ENCODE assay signal across 8 cellular contexts in the genomic region with DNA sequence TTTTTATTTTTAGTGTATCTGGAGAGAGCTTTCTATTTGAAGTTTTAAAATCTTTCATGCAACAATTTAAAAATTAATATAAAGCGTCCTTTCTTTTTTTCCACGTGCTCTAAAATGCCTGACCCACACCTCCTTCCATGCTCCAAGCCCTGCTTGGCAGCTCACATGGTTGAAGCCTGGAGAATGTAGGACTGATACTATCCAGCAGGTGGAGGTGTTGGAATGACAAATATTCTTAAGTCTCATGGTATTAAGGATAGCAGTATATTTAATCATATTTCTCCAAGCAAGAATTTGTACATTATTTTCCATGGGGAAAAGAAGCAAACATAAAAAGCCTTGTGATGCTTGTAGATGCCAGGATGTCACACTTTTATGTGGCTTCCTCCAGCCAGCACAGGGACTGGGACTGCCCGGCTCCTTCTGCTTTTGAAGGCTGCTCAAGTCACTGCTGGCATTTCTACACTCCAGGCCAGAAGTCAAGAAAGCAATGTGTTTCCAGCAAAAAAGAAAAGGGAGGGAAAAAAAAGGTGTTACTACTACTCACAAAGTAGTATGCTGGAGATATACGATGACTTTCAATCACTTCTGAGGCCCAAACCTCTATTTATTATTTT. TPM values are rescaled to one million over a fixed set of nuclear protein-coding genes. Genes with fewer than 3 reads are reported as not detected.
DNase-seq lines count a peak whose midpoint lies in the region; ATAC-seq and TF ChIP-seq lines count a peak whose summit lies in the region.

No MANE protein-coding gene starts in this region.

- WGBS in prostate gland: 66% methylated on average over 4 of the region's 4 CpGs

- no peak for TF ChIP-seq POLR2A in prostate gland (IDR thresholded peaks at IDR 0.05)

- no peaks in the 10 kb centered on the region for H3K9me3 ChIP-seq in prostate gland

- intact Hi-C loops in prostate gland (cut with DNase I): loop anchor here (5.0 kb wide), 1 partner anchor 222 kb away; no protein-coding TSS in a partner anchor

- no peak overlapping the region for H3K27ac ChIP-seq in prostate gland

- no peaks in the 10 kb centered on the region for H3K27me3 ChIP-seq in prostate gland (replicated peaks; ENCODE audit: insufficient read depth)

- no peak overlapping the region for H3K4me3 ChIP-seq in Jurkat, Clone E6-1 (ENCODE audit: low read length)
- no peak overlapping the region for H3K4me3 ChIP-seq in prostate gland

- no peaks in the 10 kb centered on the region for H3K4me1 ChIP-seq in prostate gland (replicated peaks)

- H3K36me3 ChIP-seq in prostate gland: no peaks in the 10 kb centered on the region

- TF ChIP-seq CTCF in prostate gland (IDR thresholded peaks at IDR 0.05): peak in 3 of 4 experiments; percentile 44 to 74 (median 64)

- DNase-seq in 8988T (peak; percentile 15), GM04504 (ENCODE audit: low read depth) (peak; percentile 42), foreskin melanocyte (peak; percentile 23), prostate gland (ENCODE audit: low spot score) (peak; percentile 51)
- DNase-seq in Jurkat, Clone E6-1 (ENCODE audit: low read depth, low spot score): peak; percentile 26

- ATAC-seq in SK-N-SH treated with all-trans-retinoic acid at 6 μM for 48 hours (peak; percentile 94), HG03139 (IDR thresholded peaks at IDR 0.05; ENCODE audit: unreplicated experiment) (no peak), GM18907 (IDR thresholded peaks at IDR 0.05; ENCODE audit: unreplicated experiment) (no peak)

TF ChIP-seq in SK-N-SH treated with all-trans-retinoic acid at 6 μM for 48 hours, 23 proteins besides CTCF, POLR2A, EP300 and RAD21:
- TF ChIP-seq ISL1 (CRISPR knock-in tag; IDR thresholded peaks at IDR 0.05) (no peak), CSDC2 (CRISPR knock-in tag; IDR thresholded peaks at IDR 0.05) (no peak), ARNTL (CRISPR knock-in tag; IDR thresholded peaks at IDR 0.05; ENCODE audit: borderline replicate concordance, low read depth) (no peak), TOX (CRISPR knock-in tag; IDR thresholded peaks at IDR 0.05; ENCODE audit: borderline replicate concordance) (no peak), ZNF565 (CRISPR knock-in tag; conservative IDR thresholded peaks at IDR 0.05; ENCODE audit: low read depth) (no peak), GLIS3 (CRISPR knock-in tag; IDR thresholded peaks at IDR 0.05) (no peak), RARB (CRISPR knock-in tag; IDR thresholded peaks at IDR 0.05) (no peak), BACH2 (CRISPR knock-in tag; IDR thresholded peaks at IDR 0.05; ENCODE audit: borderline replicate concordance) (no peak), PPARA (CRISPR knock-in tag; IDR thresholded peaks at IDR 0.05; ENCODE audit: borderline replicate concordance) (no peak), SNAI2 (CRISPR knock-in tag; IDR thresholded peaks at IDR 0.05) (no peak), ZNF70 (CRISPR knock-in tag; IDR thresholded peaks at IDR 0.05) (no peak), ZNF8 (CRISPR knock-in tag; IDR thresholded peaks at IDR 0.05) (no peak)
- TF ChIP-seq, protein P1, sequence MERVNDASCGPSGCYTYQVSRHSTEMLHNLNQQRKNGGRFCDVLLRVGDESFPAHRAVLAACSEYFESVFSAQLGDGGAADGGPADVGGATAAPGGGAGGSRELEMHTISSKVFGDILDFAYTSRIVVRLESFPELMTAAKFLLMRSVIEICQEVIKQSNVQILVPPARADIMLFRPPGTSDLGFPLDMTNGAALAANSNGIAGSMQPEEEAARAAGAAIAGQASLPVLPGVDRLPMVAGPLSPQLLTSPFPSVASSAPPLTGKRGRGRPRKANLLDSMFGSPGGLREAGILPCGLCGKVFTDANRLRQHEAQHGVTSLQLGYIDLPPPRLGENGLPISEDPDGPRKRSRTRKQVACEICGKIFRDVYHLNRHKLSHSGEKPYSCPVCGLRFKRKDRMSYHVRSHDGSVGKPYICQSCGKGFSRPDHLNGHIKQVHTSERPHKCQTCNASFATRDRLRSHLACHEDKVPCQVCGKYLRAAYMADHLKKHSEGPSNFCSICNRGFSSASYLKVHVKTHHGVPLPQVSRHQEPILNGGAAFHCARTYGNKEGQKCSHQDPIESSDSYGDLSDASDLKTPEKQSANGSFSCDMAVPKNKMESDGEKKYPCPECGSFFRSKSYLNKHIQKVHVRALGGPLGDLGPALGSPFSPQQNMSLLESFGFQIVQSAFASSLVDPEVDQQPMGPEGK (CRISPR knock-in tag; IDR thresholded peaks at IDR 0.05; ENCODE audit: borderline replicate concordance): no peak
- TF ChIP-seq, protein P2, sequence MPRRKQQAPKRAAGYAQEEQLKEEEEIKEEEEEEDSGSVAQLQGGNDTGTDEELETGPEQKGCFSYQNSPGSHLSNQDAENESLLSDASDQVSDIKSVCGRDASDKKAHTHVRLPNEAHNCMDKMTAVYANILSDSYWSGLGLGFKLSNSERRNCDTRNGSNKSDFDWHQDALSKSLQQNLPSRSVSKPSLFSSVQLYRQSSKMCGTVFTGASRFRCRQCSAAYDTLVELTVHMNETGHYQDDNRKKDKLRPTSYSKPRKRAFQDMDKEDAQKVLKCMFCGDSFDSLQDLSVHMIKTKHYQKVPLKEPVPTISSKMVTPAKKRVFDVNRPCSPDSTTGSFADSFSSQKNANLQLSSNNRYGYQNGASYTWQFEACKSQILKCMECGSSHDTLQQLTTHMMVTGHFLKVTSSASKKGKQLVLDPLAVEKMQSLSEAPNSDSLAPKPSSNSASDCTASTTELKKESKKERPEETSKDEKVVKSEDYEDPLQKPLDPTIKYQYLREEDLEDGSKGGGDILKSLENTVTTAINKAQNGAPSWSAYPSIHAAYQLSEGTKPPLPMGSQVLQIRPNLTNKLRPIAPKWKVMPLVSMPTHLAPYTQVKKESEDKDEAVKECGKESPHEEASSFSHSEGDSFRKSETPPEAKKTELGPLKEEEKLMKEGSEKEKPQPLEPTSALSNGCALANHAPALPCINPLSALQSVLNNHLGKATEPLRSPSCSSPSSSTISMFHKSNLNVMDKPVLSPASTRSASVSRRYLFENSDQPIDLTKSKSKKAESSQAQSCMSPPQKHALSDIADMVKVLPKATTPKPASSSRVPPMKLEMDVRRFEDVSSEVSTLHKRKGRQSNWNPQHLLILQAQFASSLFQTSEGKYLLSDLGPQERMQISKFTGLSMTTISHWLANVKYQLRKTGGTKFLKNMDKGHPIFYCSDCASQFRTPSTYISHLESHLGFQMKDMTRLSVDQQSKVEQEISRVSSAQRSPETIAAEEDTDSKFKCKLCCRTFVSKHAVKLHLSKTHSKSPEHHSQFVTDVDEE (CRISPR knock-in tag; IDR thresholded peaks at IDR 0.05): no peak
- TF ChIP-seq, protein P3, sequence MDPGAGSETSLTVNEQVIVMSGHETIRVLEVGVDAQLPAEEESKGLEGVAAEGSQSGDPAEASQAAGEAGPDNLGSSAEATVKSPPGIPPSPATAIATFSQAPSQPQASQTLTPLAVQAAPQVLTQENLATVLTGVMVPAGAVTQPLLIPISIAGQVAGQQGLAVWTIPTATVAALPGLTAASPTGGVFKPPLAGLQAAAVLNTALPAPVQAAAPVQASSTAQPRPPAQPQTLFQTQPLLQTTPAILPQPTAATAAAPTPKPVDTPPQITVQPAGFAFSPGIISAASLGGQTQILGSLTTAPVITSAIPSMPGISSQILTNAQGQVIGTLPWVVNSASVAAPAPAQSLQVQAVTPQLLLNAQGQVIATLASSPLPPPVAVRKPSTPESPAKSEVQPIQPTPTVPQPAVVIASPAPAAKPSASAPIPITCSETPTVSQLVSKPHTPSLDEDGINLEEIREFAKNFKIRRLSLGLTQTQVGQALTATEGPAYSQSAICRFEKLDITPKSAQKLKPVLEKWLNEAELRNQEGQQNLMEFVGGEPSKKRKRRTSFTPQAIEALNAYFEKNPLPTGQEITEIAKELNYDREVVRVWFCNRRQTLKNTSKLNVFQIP (CRISPR knock-in tag; IDR thresholded peaks at IDR 0.05; ENCODE audit: borderline replicate concordance, low read depth): no peak

RNA-seq across cellular contexts. Expression of a gene that starts 49.7 kb away (rescaled TPM):
- 278 TPM for polyA plus RNA-seq in Jurkat, Clone E6-1 (2012; ENCODE audit: insufficient read depth, insufficient read length)
- 10 to 100 TPM; 31.0 to 33.5 TPM for total RNA-seq in prostate gland

RNA-seq across cellular contexts. Expression of a gene that starts 50.2 kb away (rescaled TPM):
- 47.6 TPM for polyA plus RNA-seq in Jurkat, Clone E6-1 (2012; ENCODE audit: insufficient read depth, insufficient read length)
- 10 to 100 TPM; 15.5 to 16.4 TPM for total RNA-seq in prostate gland

RNA-seq across cellular contexts. Expression of a gene that starts 57.8 kb away (rescaled TPM):
- polyA plus RNA-seq in Jurkat, Clone E6-1 (2012; ENCODE audit: insufficient read depth, insufficient read length): 23.2 TPM
- total RNA-seq in prostate gland: 10 to 100 TPM; 21.8 to 43.7 TPM
